Comparison of ENCODE assay signal across 25 cellular contexts in genomic region chr10:120409816-120410215, GRCh38. TPM values are rescaled to one million over a fixed set of nuclear protein-coding genes. Genes with fewer than 3 reads are reported as not detected.
"Had no signal": no experiment of that assay in that cellular context is flagged by ENCODE, and none has a peak within 500 bp of the region (broad histone marks: within the 10 kb centered on the region; RNA-seq: fewer than 3 reads in every experiment).

No MANE protein-coding gene starts in this region.

- ATAC-seq: stimulated activated naive B cell treated with anti-CD40 and anti-IgM and Interleukin-4, amounts not matched to agents 10 μg/mL and 1 μg/mL and 100 μg/mL, for 72 hours; stimulated activated naive CD8-positive, alpha-beta T cell treated with anti-CD3 and anti-CD28 coated beads, Interleukin-15, amount 100 ng/mL, for 72 hours; stimulated activated naive CD8-positive, alpha-beta T cell treated with anti-CD3 and anti-CD28 coated beads, Interleukin-15, Interleukin-2, amounts not matched to agents 100 U/mL and 50 U/mL, for 24 hours; upper lobe of right lung had no signal

- H3K4me1 ChIP-seq: stomach, suprapubic skin, testis, thyroid gland, tibial artery, tibial nerve, upper lobe of left lung, upper lobe of right lung, uterus, vagina had no signal

- H3K36me3 ChIP-seq: stomach, suprapubic skin, thoracic aorta, thyroid gland, tibial artery, tibial nerve, transverse colon, upper lobe of left lung, upper lobe of right lung, uterus, vagina had no signal

- H3K27ac ChIP-seq: stomach, suprapubic skin, testis, thoracic aorta, thyroid gland, tibial artery, tibial nerve, upper lobe of left lung, upper lobe of right lung, uterus, vagina had no signal

- DNase-seq: stimulated activated CD4-positive, alpha-beta T cell treated with anti-CD3 and anti-CD28 coated beads, Interleukin-2, amount 100 ng/mL, for 48 hours; stimulated activated CD4-positive, alpha-beta T cell treated with anti-CD3 and anti-CD28 coated beads, Interleukin-4, amount 100 ng/mL, for 1 hour; stimulated activated CD4-positive, alpha-beta T cell treated with anti-CD3 and anti-CD28 coated beads, Interleukin-4, amount 100 ng/mL, for 24 hours; stimulated activated CD4-positive, alpha-beta T cell treated with anti-CD3 and anti-CD28 coated beads, Interleukin-4, amount 100 ng/mL, for 4 hours; stimulated activated CD8-positive, alpha-beta memory T cell treated with anti-CD3 and anti-CD28 coated beads, Interleukin-4, amount 100 ng/mL, for 48 hours; stimulated activated naive B cell treated with anti-CD40 and anti-IgM and Interleukin-4, amounts not matched to agents 10 μg/mL and 1 μg/mL and 100 μg/mL, for 72 hours; stimulated activated naive CD4-positive, alpha-beta T cell; stimulated activated naive CD4-positive, alpha-beta T cell treated with Interleukin-2 at 50 U/mL for 16 hours; stimulated activated naive CD8-positive, alpha-beta T cell treated with anti-CD3 and anti-CD28 coated beads, Interleukin-15, amount 100 ng/mL, for 72 hours; stimulated activated naive CD8-positive, alpha-beta T cell treated with anti-CD3 and anti-CD28 coated beads, Interleukin-15, Interleukin-2, amounts not matched to agents 100 U/mL and 50 U/mL, for 24 hours; stomach; substantia nigra; testis; thyroid gland; tibial artery; transverse colon; trophoblast cell; upper lobe of left lung; upper lobe of right lung; uterus had no signal

- H3K27me3 ChIP-seq: suprapubic skin, testis, thyroid gland, tibial artery, tibial nerve, transverse colon, upper lobe of left lung, upper lobe of right lung, uterus, vagina had no signal

- H3K9me3 ChIP-seq: stomach, suprapubic skin, testis, thoracic aorta, thyroid gland, tibial artery, transverse colon, upper lobe of left lung, upper lobe of right lung, uterus, vagina had no signal

- H3K4me3 ChIP-seq: stomach, suprapubic skin, testis, thoracic aorta, thyroid gland, tibial artery, tibial nerve, transverse colon, upper lobe of left lung, upper lobe of right lung, uterus, vagina had no signal

RNA-seq across cellular contexts. Expression of gene PLPP4, which starts 47.2 kb away (rescaled TPM):
- total RNA-seq: stomach, thoracic aorta, tibial nerve, ureter had no signal
- polyA plus RNA-seq: stomach had no signal
